ENCODE assay signal across 11 cellular contexts in genomic region chr10:123835575-123835974, GRCh38.
DNase-seq lines count a peak whose midpoint lies in the region; ATAC-seq lines count a peak whose summit lies in the region.
"Had no signal": no experiment of that assay in that cellular context is flagged by ENCODE, and none has a peak within 500 bp of the region (broad histone marks: within the 10 kb centered on the region; RNA-seq: fewer than 3 reads in every experiment).

No MANE protein-coding gene starts in this region.

- no peaks in the 10 kb centered on the region for H3K36me3 Mint-ChIP-seq in activated T-cell treated with anti-CD3 and anti-CD28 coated beads, Interleukin-2, amount 50 U/mL, for 24 hours (ENCODE audit: low read depth)
- H3K36me3 Mint-ChIP-seq: naive B cell had no signal

- DNase-seq in activated CD4-positive, CD25-positive, alpha-beta regulatory T cell treated with anti-CD3 and anti-CD28 coated beads, Interleukin-2, amount 50 U/mL, for 72 hours: no peak
- DNase-seq in activated T-cell treated with anti-CD3 and anti-CD28 coated beads, Interleukin-2, amount 50 U/mL, for 24 hours: no peak
- DNase-seq in AG08395 (ENCODE audit: low spot score): no peak
- DNase-seq: activated CD8-positive, alpha-beta memory T cell treated with anti-CD3 and anti-CD28 coated beads, Interleukin-2, amount 50 U/mL, for 4 hours; naive B cell; PC-3; stimulated activated CD4-positive, alpha-beta T cell treated with anti-CD3 and anti-CD28 coated beads, Interleukin-12 subunit alpha, Interleukin-12 subunit beta, amount 100 ng/mL, for 4 hours had no signal

- H3K27ac Mint-ChIP-seq in activated T-cell treated with anti-CD3 and anti-CD28 coated beads, Interleukin-2, amount 50 U/mL, for 24 hours: no peak overlapping the region
- H3K27ac Mint-ChIP-seq: naive B cell had no signal

- peaks cover 16% of the 10 kb centered on the region for H3K27me3 Mint-ChIP-seq in activated T-cell treated with anti-CD3 and anti-CD28 coated beads, Interleukin-2, amount 50 U/mL, for 24 hours

- peak; percentile 93 for ATAC-seq in GM19324 (IDR thresholded peaks at IDR 0.05; ENCODE audit: low FRiP score, unreplicated experiment)
- ATAC-seq in HG02623 (IDR thresholded peaks at IDR 0.05; ENCODE audit: unreplicated experiment): peak; percentile 85
- peak; percentile 89 for ATAC-seq in HG03442 (IDR thresholded peaks at IDR 0.05; ENCODE audit: unreplicated experiment)
- ATAC-seq in GM18519 (IDR thresholded peaks at IDR 0.05; ENCODE audit: low FRiP score, unreplicated experiment): no peak
- ATAC-seq: PC-3 had no signal

- no peak overlapping the region for H3K4me3 Mint-ChIP-seq in activated T-cell treated with anti-CD3 and anti-CD28 coated beads, Interleukin-2, amount 50 U/mL, for 24 hours
- H3K4me3 Mint-ChIP-seq: naive B cell had no signal

- peaks cover 2% of the 10 kb centered on the region for H3K9me3 Mint-ChIP-seq in activated T-cell treated with anti-CD3 and anti-CD28 coated beads, Interleukin-2, amount 50 U/mL, for 24 hours

- H3K4me1 Mint-ChIP-seq in activated T-cell treated with anti-CD3 and anti-CD28 coated beads, Interleukin-2, amount 50 U/mL, for 24 hours (ENCODE audit: low read depth): no peaks in the 10 kb centered on the region
- H3K4me1 Mint-ChIP-seq: naive B cell had no signal
